In the genomic region with DNA sequence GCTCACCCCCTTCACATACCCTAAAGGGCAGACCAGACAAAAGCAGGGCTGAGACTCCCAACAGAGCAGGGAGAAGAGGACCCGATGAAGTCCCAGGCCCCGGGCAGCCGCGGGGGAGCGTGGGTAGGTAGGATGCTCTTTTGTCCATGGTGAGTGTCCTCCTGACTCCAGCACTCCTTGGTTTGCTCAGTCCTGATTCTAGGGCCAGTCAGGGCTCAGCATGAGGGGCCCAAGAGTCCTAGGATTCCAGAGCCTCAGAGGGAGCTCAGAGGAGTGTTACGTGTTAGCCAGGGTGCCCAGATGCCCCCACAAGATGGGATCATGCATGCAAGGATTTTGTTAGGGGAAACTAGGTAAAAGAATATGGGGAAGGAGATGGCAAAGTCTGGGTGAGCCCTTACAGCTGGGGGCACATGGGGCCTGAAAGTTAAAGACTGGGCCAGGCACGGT, we compare ENCODE assay signal across 23 cellular contexts.
DNase-seq lines count a peak whose midpoint lies in the region; ATAC-seq and TF ChIP-seq lines count a peak whose summit lies in the region.
"Had no signal": no experiment of that assay in that cellular context is flagged by ENCODE, and none has a peak within 500 bp of the region (broad histone marks: within the 10 kb centered on the region; RNA-seq: fewer than 3 reads in every experiment).

No MANE protein-coding gene starts in this region.

- in situ Hi-C loops in IMR-90 (cut with MboI; ENCODE audit: low sequenced_read_pairs), result no loop called here

- H3K27me3 ChIP-seq in IMR-90 (ENCODE audit: control insufficient read depth, insufficient read depth, low read length) (no peaks in the 10 kb centered on the region), smooth muscle cell (ENCODE audit: low read depth) (no peaks in the 10 kb centered on the region)
- H3K27me3 ChIP-seq: cardiac muscle cell, stomach had no signal

- no peaks in the 10 kb centered on the region for H3K36me3 Mint-ChIP-seq in activated T-helper 1 cell treated with anti-CD3 and anti-CD28 coated beads, Interleukin-12 subunit alpha, Interleukin-12 subunit beta, Interleukin-2, Interleukin-4 antibody, amounts not matched to agents 30 ng/mL and 10 ng/mL and 1 ng/mL, durations not matched to agents 14 hours and 24 hours and 36 hours (ENCODE audit: low read depth)
- H3K36me3 Mint-ChIP-seq in mesothelial cell of epicardium, result peaks cover 4% of the 10 kb centered on the region
- H3K36me3 Mint-ChIP-seq in activated naive CD4-positive, alpha-beta T cell treated with anti-CD3 and anti-CD28 coated beads, Interleukin-2, amount 50 U/mL, for 72 hours, result no peaks in the 10 kb centered on the region
- H3K36me3 Mint-ChIP-seq: activated naive CD8-positive, alpha-beta T cell treated with anti-CD3 and anti-CD28 coated beads for 36 hours; naive thymus-derived CD4-positive, alpha-beta T cell had no signal

- H4K91ac ChIP-seq in IMR-90 (ENCODE audit: insufficient read depth, low read depth, low read length), result peak overlapping the region; percentile 12; the same call in 1 of the 2 replicates

- no peak overlapping the region for H3K4me3 Mint-ChIP-seq in activated T-helper 1 cell treated with anti-CD3 and anti-CD28 coated beads, Interleukin-12 subunit alpha, Interleukin-12 subunit beta, Interleukin-2, Interleukin-4 antibody, amounts not matched to agents 30 ng/mL and 10 ng/mL and 1 ng/mL, durations not matched to agents 14 hours and 24 hours and 36 hours
- no peak overlapping the region for H3K4me3 Mint-ChIP-seq in mesothelial cell of epicardium
- H3K4me3 Mint-ChIP-seq: activated CD4-positive, alpha-beta memory T cell treated with anti-CD3 and anti-CD28 coated beads, Interleukin-2, amount 10 ng/mL, durations not matched to agents 7 days and 5 days; activated naive CD8-positive, alpha-beta T cell treated with anti-CD3 and anti-CD28 coated beads for 36 hours; naive thymus-derived CD4-positive, alpha-beta T cell had no signal

- no peak overlapping the region for H4K8ac ChIP-seq in IMR-90 (ENCODE audit: low read depth in 2 of 2, low read length in 2 of 2)

- H2BK15ac ChIP-seq in IMR-90 (ENCODE audit: low read depth, low read length), result no peak overlapping the region; the same call in 2 of the 3 replicates

- TF ChIP-seq RAD21 in IMR-90 (IDR thresholded peaks at IDR 0.05; ENCODE audit: low read length), result no peak

- ATAC-seq in IMR-90 (ENCODE audit: low read depth) (no peak), HG02884 (IDR thresholded peaks at IDR 0.05; ENCODE audit: unreplicated experiment) (no peak), GM18858 (IDR thresholded peaks at IDR 0.05; ENCODE audit: unreplicated experiment) (no peak)
- ATAC-seq in activated naive CD4-positive, alpha-beta T cell treated with anti-CD3 and anti-CD28 coated beads, Interleukin-2, amount 50 U/mL, for 72 hours, result no peak
- ATAC-seq: activated CD4-positive, CD25-positive, alpha-beta regulatory T cell treated with anti-CD3 and anti-CD28 coated beads, Interleukin-2, amount 50 U/mL, for 24 hours; esophagus mucosa; naive thymus-derived CD4-positive, alpha-beta T cell had no signal

- H2BK20ac ChIP-seq in IMR-90 (ENCODE audit: low read depth, low read length), result no peak overlapping the region

- peaks cover 3% of the 10 kb centered on the region; the same call in 1 of the 2 replicates for H3K9me1 ChIP-seq in IMR-90 (ENCODE audit: insufficient read depth, low read length)

- no peak overlapping the region for H2AK9ac ChIP-seq in IMR-90 (replicated peaks; ENCODE audit: low read depth, low read length, poor library complexity)

- peaks cover 34% of the 10 kb centered on the region for H3K79me2 ChIP-seq in smooth muscle cell (ENCODE audit: low read depth)

- no peak overlapping the region for H3K18ac ChIP-seq in IMR-90 (ENCODE audit: low read depth, low read length)

- peaks cover 15% of the 10 kb centered on the region for H3F3A ChIP-seq in smooth muscle cell (ENCODE audit: low read depth)

- H3K4me3 ChIP-seq in IMR-90 (ENCODE audit: insufficient read depth, low read depth, low read length) (no peak overlapping the region), smooth muscle cell (no peak overlapping the region)
- H3K4me3 ChIP-seq: cardiac muscle cell, HAP-1, SK-N-MC, skin epidermis, stomach had no signal

- no peaks in the 10 kb centered on the region for H3K9me3 ChIP-seq in IMR-90 (ENCODE audit: control insufficient read depth, insufficient read depth, low read length)
- H3K9me3 ChIP-seq in smooth muscle cell (replicated peaks; ENCODE audit: low read depth), result no peaks in the 10 kb centered on the region
- H3K9me3 ChIP-seq: stomach had no signal

- no peak overlapping the region for H4K5ac ChIP-seq in IMR-90 (ENCODE audit: low read depth, low read length)

- no peak overlapping the region for H2AFZ ChIP-seq in IMR-90 (replicated peaks; ENCODE audit: low read length, poor library complexity)
- H2AFZ ChIP-seq in smooth muscle cell (ENCODE audit: low read depth), result no peak overlapping the region

- H3K23ac ChIP-seq in IMR-90 (ENCODE audit: low read depth, low read length), result no peak overlapping the region

- H3K56ac ChIP-seq in IMR-90 (ENCODE audit: extremely low read depth, insufficient read depth, low read length), result no peak overlapping the region

- 100% methylated on average over 1 of the region's 7 CpGs; no CpG with 5 or more reads in 1 of the 2 experiments for WGBS in IMR-90 (ENCODE audit: extremely low coverage in 2 of 2, insufficient read length in 1 of 2), 2 experiments
- 97% methylated on average over 7 of the region's 7 CpGs for WGBS in smooth muscle cell (ENCODE audit: low lambda C conversion rate)

- H3K36me3 ChIP-seq in IMR-90 (ENCODE audit: control insufficient read depth, insufficient read depth, low read length) (no peaks in the 10 kb centered on the region), smooth muscle cell (ENCODE audit: low read depth) (no peaks in the 10 kb centered on the region)
- H3K36me3 ChIP-seq: cardiac muscle cell, HAP-1, stomach had no signal

- CTCF ChIA-PET in IMR-90 (lab: Yijun Ruan, JAX), result no interaction called here

- H3K4ac ChIP-seq in IMR-90 (ENCODE audit: low read depth, low read length), result no peak overlapping the region

- dilution Hi-C loops in IMR-90 (cut with HindIII; ENCODE audit: low sequenced_read_pairs, unreplicated experiment), result no loop called here

- H3K14ac ChIP-seq in IMR-90 (replicated peaks; ENCODE audit: low read depth, low read length), result no peak overlapping the region

- POLR2A ChIA-PET in IMR-90 (lab: Charles Lee; ENCODE audit: unreplicated experiment), result no interaction called here

- intact Hi-C loops in IMR-90 (cut with micrococcal nuclease), result no loop called here
- intact Hi-C loops in activated T-helper 1 cell treated with anti-CD3 and anti-CD28 coated beads, Interleukin-12 subunit alpha, Interleukin-12 subunit beta, Interleukin-2, Interleukin-4 antibody, amounts not matched to agents 30 ng/mL and 10 ng/mL and 1 ng/mL, durations not matched to agents 14 hours and 24 hours and 36 hours (cut with micrococcal nuclease), result no loop called here

- H3K4me1 Mint-ChIP-seq in activated T-helper 1 cell treated with anti-CD3 and anti-CD28 coated beads, Interleukin-12 subunit alpha, Interleukin-12 subunit beta, Interleukin-2, Interleukin-4 antibody, amounts not matched to agents 30 ng/mL and 10 ng/mL and 1 ng/mL, durations not matched to agents 14 hours and 24 hours and 36 hours (ENCODE audit: low read depth), result peaks cover 3% of the 10 kb centered on the region
- peaks cover 63% of the 10 kb centered on the region for H3K4me1 Mint-ChIP-seq in mesothelial cell of epicardium

- H3K27me3 Mint-ChIP-seq in activated T-helper 1 cell treated with anti-CD3 and anti-CD28 coated beads, Interleukin-12 subunit alpha, Interleukin-12 subunit beta, Interleukin-2, Interleukin-4 antibody, amounts not matched to agents 30 ng/mL and 10 ng/mL and 1 ng/mL, durations not matched to agents 14 hours and 24 hours and 36 hours (ENCODE audit: insufficient read depth), result peaks cover 1% of the 10 kb centered on the region
- no peaks in the 10 kb centered on the region for H3K27me3 Mint-ChIP-seq in mesothelial cell of epicardium (ENCODE audit: low read depth)
- H3K27me3 Mint-ChIP-seq: activated CD4-positive, alpha-beta memory T cell treated with anti-CD3 and anti-CD28 coated beads, Interleukin-2, amount 10 ng/mL, durations not matched to agents 7 days and 5 days; activated naive CD8-positive, alpha-beta T cell treated with anti-CD3 and anti-CD28 coated beads for 36 hours had no signal

- H3K9ac ChIP-seq in IMR-90 (ENCODE audit: low read depth, low read length), result no peak overlapping the region
- H3K9ac ChIP-seq in smooth muscle cell (ENCODE audit: low read depth), result peak overlapping the region; percentile 31

- no peak overlapping the region for H2AK5ac ChIP-seq in IMR-90 (ENCODE audit: low read depth, low read length)

- no peak for TF ChIP-seq CTCF in IMR-90 (conservative IDR thresholded peaks at IDR 0.05; ENCODE audit: low read depth, low read length)
- TF ChIP-seq CTCF in mesothelial cell of epicardium (IDR thresholded peaks at IDR 0.05; ENCODE audit: unreplicated experiment), result no peak
- no peak for TF ChIP-seq CTCF in smooth muscle cell (IDR thresholded peaks at IDR 0.05; ENCODE audit: borderline replicate concordance, insufficient read depth, poor library complexity, severe bottlenecking)

- no peak overlapping the region for H2BK5ac ChIP-seq in IMR-90 (ENCODE audit: low read depth, low read length, poor library complexity, severe bottlenecking)

- no peak overlapping the region for H2BK120ac ChIP-seq in IMR-90 (ENCODE audit: low read depth, low read length)

- no TSS peak for BruUV-seq in IMR-90 (replicated peaks; lab: Mats Ljungman, UMichigan)

- no peak for TF ChIP-seq POLR2A in IMR-90 (IDR thresholded peaks at IDR 0.05; ENCODE audit: low read depth, low read length)

- H3K27ac Mint-ChIP-seq in activated T-helper 1 cell treated with anti-CD3 and anti-CD28 coated beads, Interleukin-12 subunit alpha, Interleukin-12 subunit beta, Interleukin-2, Interleukin-4 antibody, amounts not matched to agents 30 ng/mL and 10 ng/mL and 1 ng/mL, durations not matched to agents 14 hours and 24 hours and 36 hours, result peak overlapping the region; percentile 56
- H3K27ac Mint-ChIP-seq in mesothelial cell of epicardium, result peak overlapping the region; percentile 22
- no peak overlapping the region for H3K27ac Mint-ChIP-seq in activated naive CD4-positive, alpha-beta T cell treated with anti-CD3 and anti-CD28 coated beads, Interleukin-2, amount 50 U/mL, for 72 hours
- H3K27ac Mint-ChIP-seq: activated CD4-positive, alpha-beta memory T cell treated with anti-CD3 and anti-CD28 coated beads, Interleukin-2, amount 10 ng/mL, durations not matched to agents 7 days and 5 days; activated naive CD8-positive, alpha-beta T cell treated with anti-CD3 and anti-CD28 coated beads for 36 hours had no signal

- H3K27ac ChIP-seq in IMR-90 (ENCODE audit: insufficient read depth, low read length), result no peak overlapping the region
- peak overlapping the region; percentile 70 for H3K27ac ChIP-seq in smooth muscle cell (ENCODE audit: low read depth)
- H3K27ac ChIP-seq: cardiac muscle cell, SK-N-MC, skin epidermis, stomach had no signal

- no peaks in the 10 kb centered on the region for H3K79me1 ChIP-seq in IMR-90 (ENCODE audit: low read depth in 1 of 2, low read length in 2 of 2)

- H3K4me1 ChIP-seq in IMR-90 (ENCODE audit: control insufficient read depth, insufficient read depth, low read length), result peaks cover 8% of the 10 kb centered on the region
- H3K4me1 ChIP-seq in smooth muscle cell (ENCODE audit: low read depth), result no peaks in the 10 kb centered on the region
- H3K4me1 ChIP-seq: HAP-1 had no signal

- H3K4me2 ChIP-seq in IMR-90 (ENCODE audit: low read depth, low read length), result no peak overlapping the region
- peak overlapping the region; percentile 46 for H3K4me2 ChIP-seq in smooth muscle cell

- DNase-seq in IMR-90 (no peak), mesothelial cell of epicardium (ENCODE audit: low spot score in 2 of 2, unreplicated experiment in 2 of 2) (no peak), smooth muscle cell (lab: John Stamatoyannopoulos, UW; ENCODE audit: unreplicated experiment) (no peak)
- no peak for DNase-seq in activated T-helper 1 cell treated with anti-CD3 and anti-CD28 coated beads, Interleukin-12 subunit alpha, Interleukin-12 subunit beta, Interleukin-2, Interleukin-4 antibody, amounts not matched to agents 30 ng/mL and 10 ng/mL and 1 ng/mL, durations not matched to agents 14 hours and 24 hours and 36 hours (ENCODE audit: low spot score)
- no peak for DNase-seq in activated naive CD4-positive, alpha-beta T cell treated with anti-CD3 and anti-CD28 coated beads, Interleukin-2, amount 50 U/mL, for 72 hours (ENCODE audit: low spot score in 2 of 2)
- DNase-seq: activated CD4-positive, alpha-beta memory T cell treated with anti-CD3 and anti-CD28 coated beads, Interleukin-2, amount 10 ng/mL, durations not matched to agents 7 days and 5 days; activated naive CD8-positive, alpha-beta T cell treated with anti-CD3 and anti-CD28 coated beads for 36 hours; EL; glutamatergic neuron; naive thymus-derived CD4-positive, alpha-beta T cell; NCI-H2081; NCI-H524 treated with DMSO at 0.1 percent for 48 hours; occipital lobe; stomach; T-helper 1 cell had no signal

- H3K9me3 Mint-ChIP-seq in activated T-helper 1 cell treated with anti-CD3 and anti-CD28 coated beads, Interleukin-12 subunit alpha, Interleukin-12 subunit beta, Interleukin-2, Interleukin-4 antibody, amounts not matched to agents 30 ng/mL and 10 ng/mL and 1 ng/mL, durations not matched to agents 14 hours and 24 hours and 36 hours, result no peaks in the 10 kb centered on the region
- peaks cover 4% of the 10 kb centered on the region for H3K9me3 Mint-ChIP-seq in mesothelial cell of epicardium
- no peaks in the 10 kb centered on the region for H3K9me3 Mint-ChIP-seq in activated naive CD4-positive, alpha-beta T cell treated with anti-CD3 and anti-CD28 coated beads, Interleukin-2, amount 50 U/mL, for 72 hours
- H3K9me3 Mint-ChIP-seq: activated CD4-positive, alpha-beta memory T cell treated with anti-CD3 and anti-CD28 coated beads, Interleukin-2, amount 10 ng/mL, durations not matched to agents 7 days and 5 days had no signal

- H4K20me1 ChIP-seq in IMR-90 (ENCODE audit: insufficient read depth, low read length) (no peaks in the 10 kb centered on the region), smooth muscle cell (ENCODE audit: low read depth) (no peaks in the 10 kb centered on the region)

Comparison
In these comparisons a context has a peak if more than half of its experiments do, and no peak if none do; other contexts are left out.
1. H3K27ac Mint-ChIP-seq: peak in activated T-helper 1 cell treated with anti-CD3 and anti-CD28 coated beads, Interleukin-12 subunit alpha, Interleukin-12 subunit beta, Interleukin-2, Interleukin-4 antibody, amounts not matched to agents 30 ng/mL and 10 ng/mL and 1 ng/mL, durations not matched to agents 14 hours and 24 hours and 36 hours (single experiment) and mesothelial cell of epicardium (single experiment); none in activated naive CD4-positive, alpha-beta T cell treated with anti-CD3 and anti-CD28 coated beads, Interleukin-2, amount 50 U/mL, for 72 hours (0 of 2).